In genomic region chr2:84911135-84911678, GRCh38 we compare ENCODE assay signal across 18 cellular contexts. TPM values are rescaled to one million over a fixed set of nuclear protein-coding genes. Genes with fewer than 3 reads are reported as not detected.
"Had no signal": no experiment of that assay in that cellular context is flagged by ENCODE, and none has a peak within 500 bp of the region (broad histone marks: within the 10 kb centered on the region; RNA-seq: fewer than 3 reads in every experiment).

No MANE protein-coding gene starts in this region.

- ATAC-seq: esophagus mucosa; gastrocnemius medialis; heart right ventricle; left lobe of liver; mucosa of descending colon; naive thymus-derived CD8-positive, alpha-beta T cell; stimulated activated memory B cell treated with anti-CD40 and anti-IgM and Interleukin-4, amounts not matched to agents 10 μg/mL and 1 μg/mL and 100 μg/mL, for 72 hours had no signal

- H3K27ac ChIP-seq: colonic mucosa, gastrocnemius medialis, heart right ventricle, ovary, right atrium auricular region, tibial artery had no signal

- H3K27me3 ChIP-seq: colonic mucosa, heart right ventricle, ovary, right atrium auricular region, tibial artery had no signal

- H3K36me3 ChIP-seq: colonic mucosa, gastrocnemius medialis, ovary had no signal

- DNase-seq: colonic mucosa; effector CD4-positive, alpha-beta T cell; gastrocnemius medialis; heart right ventricle; hypothalamus; islet precursor cell; mammary epithelial cell; mucosa of descending colon; naive thymus-derived CD8-positive, alpha-beta T cell; ovary; stimulated activated CD4-positive, alpha-beta T cell treated with anti-CD3 and anti-CD28 coated beads, Interleukin-2, amount 100 ng/mL, for 48 hours; tibial artery had no signal

- H3K27me3 Mint-ChIP-seq: naive thymus-derived CD8-positive, alpha-beta T cell; stimulated activated memory B cell treated with anti-CD40 and anti-IgM and Interleukin-4, amounts not matched to agents 10 μg/mL and 1 μg/mL and 100 μg/mL, for 72 hours; stimulated activated naive CD8-positive, alpha-beta T cell treated with anti-CD3 and anti-CD28 coated beads, Interleukin-15, Interleukin-2, amounts not matched to agents 100 ng/mL and 50 ng/mL, for 24 hours had no signal

- H3K4me1 ChIP-seq: colonic mucosa, right atrium auricular region had no signal

- H3K4me3 ChIP-seq: colonic mucosa, gastrocnemius medialis, heart right ventricle, mucosa of descending colon, ovary, right atrium auricular region, smooth muscle cell, tibial artery had no signal

- H3K9me3 ChIP-seq: colonic mucosa, gastrocnemius medialis, mucosa of descending colon, ovary, right atrium auricular region, tibial artery had no signal

- H3K4me3 Mint-ChIP-seq: naive thymus-derived CD8-positive, alpha-beta T cell; stimulated activated memory B cell treated with anti-CD40 and anti-IgM and Interleukin-4, amounts not matched to agents 10 μg/mL and 1 μg/mL and 100 μg/mL, for 72 hours; stimulated activated naive CD8-positive, alpha-beta T cell treated with anti-CD3 and anti-CD28 coated beads, Interleukin-15, Interleukin-2, amounts not matched to agents 100 ng/mL and 50 ng/mL, for 24 hours had no signal

- H3K27ac Mint-ChIP-seq: stimulated activated memory B cell treated with anti-CD40 and anti-IgM and Interleukin-4, amounts not matched to agents 10 μg/mL and 1 μg/mL and 100 μg/mL, for 72 hours had no signal

- H3K4me2 ChIP-seq: smooth muscle cell had no signal

RNA-seq across cellular contexts. Expression of gene TRABD2A, which starts 30.3 kb away (rescaled TPM):
- total RNA-seq: smooth muscle cell had no signal
